Comparison of ENCODE assay signal across 3 cellular contexts in genomic region chr1:166457700-166458099, GRCh38.
"Had no signal": no experiment of that assay in that cellular context is flagged by ENCODE, and none has a peak within 500 bp of the region (broad histone marks: within the 10 kb centered on the region; RNA-seq: fewer than 3 reads in every experiment).

No MANE protein-coding gene starts in this region.

- ATAC-seq: GM12878 had no signal

- DNase-seq: GDM1, GF-D8 had no signal

- H3K4me3 ChIP-seq: GM12878 had no signal
